ENCODE assay signal across 13 cellular contexts in genomic region chr2:79235135-79235534, GRCh38.
DNase-seq lines count a peak whose midpoint lies in the region; ATAC-seq and TF ChIP-seq lines count a peak whose summit lies in the region.
"Had no signal": no experiment of that assay in that cellular context is flagged by ENCODE, and none has a peak within 500 bp of the region (broad histone marks: within the 10 kb centered on the region; RNA-seq: fewer than 3 reads in every experiment).

No MANE protein-coding gene starts in this region.

- no peak overlapping the region for H3K4me2 ChIP-seq in H9 (ENCODE audit: insufficient read depth, insufficient read length, low read length)

- TF ChIP-seq CTCF in H9 (conservative IDR thresholded peaks at IDR 0.05) (peak; percentile 60), mesothelial cell of epicardium (IDR thresholded peaks at IDR 0.05; ENCODE audit: unreplicated experiment) (no peak)

- no peak overlapping the region for H4K8ac ChIP-seq in H9 (replicated peaks; ENCODE audit: insufficient read length, low read depth, low read length)

- H3K4me3 Mint-ChIP-seq in H9 (no peak overlapping the region), mesothelial cell of epicardium (no peak overlapping the region)
- no peak overlapping the region for H3K4me3 Mint-ChIP-seq in natural killer cell treated with Interleukin-12 subunit alpha and Interleukin-12 subunit beta and Interleukin-15 and Interleukin-18, amount 100 ng/mL, for 72 hours
- H3K4me3 Mint-ChIP-seq: CD4-positive, alpha-beta T cell had no signal

- no peaks in the 10 kb centered on the region for H3K9me3 ChIP-seq in H9 (ENCODE audit: control insufficient read depth, low read depth, low read length)
- H3K9me3 ChIP-seq: colonic mucosa had no signal

- WGBS in H9 (ENCODE audit: extremely low coverage, insufficient read length, low lambda C conversion rate), result no CpG with 5 or more reads among the region's 2 CpGs

- no peak overlapping the region for H2BK120ac ChIP-seq in H9 (ENCODE audit: low read depth, low read length, poor library complexity, severe bottlenecking)

- H2BK12ac ChIP-seq in H9 (ENCODE audit: insufficient read length, low read depth, low read length), result no peak overlapping the region

- no peak overlapping the region for H2AK5ac ChIP-seq in H9 (ENCODE audit: insufficient read length, low read length)

- H3K79me2 ChIP-seq in H9 (ENCODE audit: insufficient read depth, low read length), result no peaks in the 10 kb centered on the region

- no peak overlapping the region for H2BK5ac ChIP-seq in H9 (ENCODE audit: insufficient read length, low read length)

- no peaks in the 10 kb centered on the region for H3K27me3 ChIP-seq in H9 (ENCODE audit: insufficient read depth, low read length)
- H3K27me3 ChIP-seq: colonic mucosa had no signal

- no peaks in the 10 kb centered on the region for H4K20me1 ChIP-seq in H9 (ENCODE audit: control insufficient read depth, insufficient read depth, insufficient read length)

- H3K9me3 Mint-ChIP-seq in H9, result no peaks in the 10 kb centered on the region; a peak in 2 of 5 replicates
- peaks cover 9% of the 10 kb centered on the region for H3K9me3 Mint-ChIP-seq in natural killer cell treated with Interleukin-12 subunit alpha and Interleukin-12 subunit beta and Interleukin-15 and Interleukin-18, amount 100 ng/mL, for 72 hours
- H3K9me3 Mint-ChIP-seq in mesothelial cell of epicardium, result peaks cover 26% of the 10 kb centered on the region

- no peak overlapping the region for H3K4ac ChIP-seq in H9 (ENCODE audit: low read depth, low read length)

- H3K9ac ChIP-seq in H9 (ENCODE audit: extremely low read depth, insufficient read length, low read length), result no peak overlapping the region

- no peak overlapping the region for H3K14ac ChIP-seq in H9 (ENCODE audit: insufficient read depth, low read length)

- H3K36me3 Mint-ChIP-seq in H9 (ENCODE audit: insufficient read depth in 1 of 3, low read depth in 3 of 3) (no peaks in the 10 kb centered on the region), mesothelial cell of epicardium (no peaks in the 10 kb centered on the region)
- H3K36me3 Mint-ChIP-seq in natural killer cell treated with Interleukin-12 subunit alpha and Interleukin-12 subunit beta and Interleukin-15 and Interleukin-18, amount 100 ng/mL, for 72 hours, result no peaks in the 10 kb centered on the region

- H3K23me2 ChIP-seq in H9 (ENCODE audit: insufficient read length, low read depth, low read length, poor library complexity, severe bottlenecking), result no peaks in the 10 kb centered on the region

- no peaks in the 10 kb centered on the region for H3K4me1 ChIP-seq in H9 (ENCODE audit: insufficient read depth, low read length)
- H3K4me1 ChIP-seq: colonic mucosa had no signal

- no peak overlapping the region for H2AFZ ChIP-seq in H9 (ENCODE audit: low read length)

- H3K27me3 Mint-ChIP-seq in H9 (ENCODE audit: low read depth) (no peaks in the 10 kb centered on the region; the same call in 1 of the 2 replicates), mesothelial cell of epicardium (ENCODE audit: low read depth) (peaks cover 9% of the 10 kb centered on the region)
- no peaks in the 10 kb centered on the region for H3K27me3 Mint-ChIP-seq in natural killer cell treated with Interleukin-12 subunit alpha and Interleukin-12 subunit beta and Interleukin-15 and Interleukin-18, amount 100 ng/mL, for 72 hours
- H3K27me3 Mint-ChIP-seq: CD4-positive, alpha-beta T cell had no signal

- no peak overlapping the region for H2BK20ac ChIP-seq in H9 (ENCODE audit: low read depth, low read length, poor library complexity, severe bottlenecking)

- H3K23ac ChIP-seq in H9 (ENCODE audit: insufficient read length, low read depth, low read length), result no peak overlapping the region

- no peak overlapping the region for H4K91ac ChIP-seq in H9 (ENCODE audit: insufficient read length, low read depth, low read length)

- H3K4me1 Mint-ChIP-seq in H9, result peaks cover 0 to 3% of the 10 kb centered on the region in 2 experiments; a peak in 1 of 4 replicates
- no peaks in the 10 kb centered on the region for H3K4me1 Mint-ChIP-seq in natural killer cell treated with Interleukin-12 subunit alpha and Interleukin-12 subunit beta and Interleukin-15 and Interleukin-18, amount 100 ng/mL, for 72 hours (ENCODE audit: low read depth in 2 of 2)
- no peaks in the 10 kb centered on the region for H3K4me1 Mint-ChIP-seq in mesothelial cell of epicardium

- H3K27ac Mint-ChIP-seq in H9 (no peak overlapping the region), mesothelial cell of epicardium (no peak overlapping the region)
- no peak overlapping the region for H3K27ac Mint-ChIP-seq in natural killer cell treated with Interleukin-12 subunit alpha and Interleukin-12 subunit beta and Interleukin-15 and Interleukin-18, amount 100 ng/mL, for 72 hours
- H3K27ac Mint-ChIP-seq: CD4-positive, alpha-beta T cell had no signal

- ATAC-seq in left lobe of liver (peak; percentile 59), GM19023 (IDR thresholded peaks at IDR 0.05; ENCODE audit: unreplicated experiment) (no peak)
- no peak for ATAC-seq in natural killer cell treated with Interleukin-12 subunit alpha and Interleukin-12 subunit beta and Interleukin-15 and Interleukin-18, amount 100 ng/mL, for 72 hours
- ATAC-seq: Right ventricle myocardium inferior had no signal

- no peaks in the 10 kb centered on the region for H3K79me1 ChIP-seq in H9 (ENCODE audit: insufficient read depth, low read depth, low read length, poor library complexity, severe bottlenecking)

- H4K5ac ChIP-seq in H9 (ENCODE audit: insufficient read length, low read depth, low read length), result no peak overlapping the region

- H3K56ac ChIP-seq in H9 (ENCODE audit: insufficient read length, low read depth, low read length), result no peak overlapping the region

- DNase-seq in DMS114 treated with DMSO at 0.1 percent for 48 hours (lab: John Stamatoyannopoulos, UW; ENCODE audit: unreplicated experiment) (peak; percentile 15), H9 (no peak), RKO (ENCODE audit: low spot score) (peak; percentile 11), left lobe of liver (ENCODE audit: low spot score) (no peak), mesothelial cell of epicardium (ENCODE audit: low spot score in 2 of 2, unreplicated experiment in 2 of 2) (no peak)
- no peak for DNase-seq in natural killer cell treated with Interleukin-12 subunit alpha and Interleukin-12 subunit beta and Interleukin-15 and Interleukin-18, amount 100 ng/mL, for 72 hours (ENCODE audit: low spot score)
- DNase-seq in central memory CD4-positive, alpha-beta T cell, result no peak
- DNase-seq: CD4-positive, alpha-beta T cell; colonic mucosa; hypothalamus; MV-4-11 had no signal

- H3K18ac ChIP-seq in H9 (ENCODE audit: insufficient read length, low read depth, low read length), result no peak overlapping the region

- H2BK15ac ChIP-seq in H9 (ENCODE audit: low read depth, low read length), result no peak overlapping the region

- H3T11ph ChIP-seq in H9 (ENCODE audit: low read length), result no peak overlapping the region

- H3K27ac ChIP-seq in H9 (ENCODE audit: insufficient read length, low read depth, low read length), result no peak overlapping the region
- H3K27ac ChIP-seq: colonic mucosa had no signal

Comparison
In these comparisons a context has a peak if more than half of its experiments do, and no peak if none do; other contexts are left out.
1. DNase-seq: peak in DMS114 treated with DMSO at 0.1 percent for 48 hours (single experiment) and RKO (single experiment); none in H9 (single experiment), left lobe of liver (single experiment), natural killer cell treated with Interleukin-12 subunit alpha and Interleukin-12 subunit beta and Interleukin-15 and Interleukin-18, amount 100 ng/mL, for 72 hours (single experiment), mesothelial cell of epicardium (0 of 2) and central memory CD4-positive, alpha-beta T cell (single experiment).